13 cellular contexts compared by ENCODE assay signal in the genomic region with DNA sequence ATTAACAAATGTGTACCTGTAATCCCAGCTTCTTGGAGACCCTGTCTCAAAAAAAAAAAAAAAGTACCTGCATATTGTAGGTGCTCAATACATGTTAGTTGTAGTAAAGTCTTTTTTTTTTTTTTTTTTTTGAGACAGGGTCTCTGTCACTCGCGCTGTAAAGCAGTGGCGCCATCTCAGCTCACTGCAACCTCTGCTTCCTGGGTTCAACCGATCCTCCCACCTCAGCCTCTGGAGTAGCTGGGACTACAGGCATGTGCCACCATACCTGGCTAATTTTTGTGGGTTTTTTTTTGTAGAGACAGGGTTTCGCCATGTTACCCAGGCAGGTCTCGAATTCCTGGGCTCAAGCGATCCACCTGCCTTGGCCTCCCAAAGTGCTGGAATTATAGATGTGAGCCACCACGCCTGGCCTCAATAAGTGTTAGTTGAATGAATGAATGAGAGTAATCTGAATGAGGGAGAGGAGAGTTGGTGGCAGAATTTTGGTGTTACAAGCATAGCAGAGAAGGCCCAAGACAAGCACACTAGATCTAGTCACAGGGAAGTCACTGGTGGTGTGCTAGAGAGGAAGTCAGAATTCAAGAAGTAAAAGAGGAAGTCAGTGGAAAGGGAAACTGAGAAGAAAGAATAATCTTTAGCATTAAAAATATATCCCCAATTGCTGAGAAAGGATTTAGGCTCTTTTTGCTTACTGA. TPM values are rescaled to one million over a fixed set of nuclear protein-coding genes. Genes with fewer than 3 reads are reported as not detected.
A peak's percentile ranks its signal among the peaks of the same experiment; 100 is the strongest.
DNase-seq lines count a peak whose midpoint lies in the region; ATAC-seq lines count a peak whose summit lies in the region.
"Had no signal": no experiment of that assay in that cellular context is flagged by ENCODE, and none has a peak within 500 bp of the region (broad histone marks: within the 10 kb centered on the region; RNA-seq: fewer than 3 reads in every experiment).

No MANE protein-coding gene starts in this region.

- no peak for DNase-seq in activated naive CD4-positive, alpha-beta T cell treated with anti-CD3 and anti-CD28 coated beads, Interleukin-2, amount 50 U/mL, for 16 hours
- peak; percentile 89 for DNase-seq in MV-4-11 (lab: John Stamatoyannopoulos, UW)
- DNase-seq in NCI-H510A treated with DMSO at 0.1 percent for 48 hours (lab: John Stamatoyannopoulos, UW) = no peak
- DNase-seq in C1 segment of cervical spinal cord (lab: John Stamatoyannopoulos, UW) = no peak
- DNase-seq in left colon = no peak
- DNase-seq: activated CD4-positive, CD25-positive, alpha-beta regulatory T cell treated with anti-CD3 and anti-CD28 coated beads, Interleukin-2, amount 50 U/mL, for 72 hours; mammary epithelial cell; NCI-H1436 had no signal

- no peaks in the 10 kb centered on the region for H3K36me3 ChIP-seq in thymus (ENCODE audit: control insufficient read depth, insufficient read depth)
- H3K36me3 ChIP-seq: right atrium auricular region had no signal

- H3K27me3 Mint-ChIP-seq in activated naive CD4-positive, alpha-beta T cell treated with anti-CD3 and anti-CD28 coated beads, Interleukin-2, amount 50 U/mL, for 24 hours = no peaks in the 10 kb centered on the region
- H3K27me3 Mint-ChIP-seq in activated naive CD8-positive, alpha-beta T cell = no peaks in the 10 kb centered on the region

- WGBS in thymus = 97% methylated on average over 8 of the region's 8 CpGs

- H3K27ac ChIP-seq in thymus (ENCODE audit: low read depth) = peak overlapping the region; percentile 60

- no peak overlapping the region for H3K4me3 ChIP-seq in thymus (ENCODE audit: low read length)
- H3K4me3 ChIP-seq: right atrium auricular region had no signal

- peaks cover 2% of the 10 kb centered on the region for H3K36me3 Mint-ChIP-seq in activated naive CD4-positive, alpha-beta T cell treated with anti-CD3 and anti-CD28 coated beads, Interleukin-2, amount 50 U/mL, for 24 hours
- no peaks in the 10 kb centered on the region for H3K36me3 Mint-ChIP-seq in activated naive CD8-positive, alpha-beta T cell

- H3K4me1 Mint-ChIP-seq in activated naive CD4-positive, alpha-beta T cell treated with anti-CD3 and anti-CD28 coated beads, Interleukin-2, amount 50 U/mL, for 24 hours = peaks cover 32% of the 10 kb centered on the region
- H3K4me1 Mint-ChIP-seq in activated naive CD8-positive, alpha-beta T cell (ENCODE audit: low read depth) = peaks cover 29% of the 10 kb centered on the region

- no peak for ATAC-seq in left colon
- ATAC-seq: Panc1 had no signal

- peak overlapping the region; percentile 66 for H3K27ac Mint-ChIP-seq in activated naive CD4-positive, alpha-beta T cell treated with anti-CD3 and anti-CD28 coated beads, Interleukin-2, amount 50 U/mL, for 24 hours
- H3K27ac Mint-ChIP-seq in activated naive CD8-positive, alpha-beta T cell = peak overlapping the region; percentile 84

- H3K4me1 ChIP-seq in thymus (ENCODE audit: control insufficient read depth, insufficient read depth, low read length) = peaks cover 7% of the 10 kb centered on the region

- H3K9me3 Mint-ChIP-seq in activated naive CD4-positive, alpha-beta T cell treated with anti-CD3 and anti-CD28 coated beads, Interleukin-2, amount 50 U/mL, for 24 hours = no peaks in the 10 kb centered on the region
- H3K9me3 Mint-ChIP-seq in activated naive CD8-positive, alpha-beta T cell (ENCODE audit: low read depth) = no peaks in the 10 kb centered on the region

- intact Hi-C loops in left colon (cut with DNase I, micrococcal nuclease) = no loop called here

- H3K9me3 ChIP-seq in thymus (ENCODE audit: control insufficient read depth) = no peaks in the 10 kb centered on the region
- H3K9me3 ChIP-seq: right atrium auricular region had no signal

- H3K27me3 ChIP-seq in thymus (ENCODE audit: control insufficient read depth, insufficient read depth) = no peaks in the 10 kb centered on the region
- H3K27me3 ChIP-seq: right atrium auricular region had no signal

- H3K4me3 Mint-ChIP-seq in activated naive CD4-positive, alpha-beta T cell treated with anti-CD3 and anti-CD28 coated beads, Interleukin-2, amount 50 U/mL, for 24 hours = no peak overlapping the region
- H3K4me3 Mint-ChIP-seq in activated naive CD8-positive, alpha-beta T cell = peak overlapping the region; percentile 57

RNA-seq across cellular contexts. Expression of a gene that starts 9.4 kb away (rescaled TPM):
- polyA plus RNA-seq in thymus = 3.0 TPM
- total RNA-seq in left colon = not detected
- total RNA-seq: mammary epithelial cell had no signal
- polyA plus RNA-seq: mammary epithelial cell had no signal

RNA-seq across cellular contexts. Expression of a gene that starts 10.7 kb away (rescaled TPM):
- polyA plus RNA-seq in thymus = 21.1 TPM
- 10 to 100 TPM; 45.6 to 54.1 TPM for total RNA-seq in left colon

RNA-seq across cellular contexts. Expression of a gene that starts 53.9 kb away (rescaled TPM):
- polyA plus RNA-seq in thymus = 1.7 TPM
- 10 to 100 TPM in 1 of 2 donors, 1 to 10 TPM in 1; 3.2 to 11.9 TPM for total RNA-seq in left colon
